ENCODE assay signal across 20 cellular contexts in genomic region chr17:28917465-28917864, GRCh38. TPM values are rescaled to one million over a fixed set of nuclear protein-coding genes. Genes with fewer than 3 reads are reported as not detected.
DNase-seq lines count a peak whose midpoint lies in the region; ATAC-seq and TF ChIP-seq lines count a peak whose summit lies in the region.
"Had no signal": no experiment of that assay in that cellular context is flagged by ENCODE, and none has a peak within 500 bp of the region (broad histone marks: within the 10 kb centered on the region; RNA-seq: fewer than 3 reads in every experiment).

No MANE protein-coding gene starts in this region.

- H3K4me2 ChIP-seq in BLaER1 = no peak overlapping the region

- no peak for DNase-seq in CD4-positive, CD25-positive, alpha-beta regulatory T cell
- no peak for DNase-seq in DMS79 (lab: John Stamatoyannopoulos, UW)
- DNase-seq in type B pancreatic cell (ENCODE audit: extremely low spot score, unreplicated experiment) = no peak
- no peak for DNase-seq in effector CD4-positive, alpha-beta T cell
- DNase-seq in T1000 (lab: John Stamatoyannopoulos, UW) = no peak
- DNase-seq: activated CD4-positive, alpha-beta T cell treated with anti-CD3 and anti-CD28 coated beads for 48 hours; activated gamma-delta T cell; NCI-H2081 treated with DMSO at 0.1 percent for 48 hours; NCI-H446; OCI-M1; SHP77; small intestine; stimulated activated CD4-positive, alpha-beta T cell treated with anti-CD3 and anti-CD28 coated beads, Interleukin-2, amount 100 ng/mL, for 48 hours; stimulated activated naive CD8-positive, alpha-beta T cell treated with anti-CD3 and anti-CD28 coated beads, Interleukin-15, Interleukin-2, amounts not matched to agents 100 U/mL and 50 U/mL, for 24 hours; tibial artery had no signal

- peaks cover 11 to 14% (median 11%) of the 10 kb centered on the region in 4 donors for H3K4me1 Mint-ChIP-seq in CD4-positive, CD25-positive, alpha-beta regulatory T cell
- H3K4me1 Mint-ChIP-seq in activated T-helper 17 cell treated with anti-CD3 and anti-CD28 coated beads, Interleukin-2, amount 50 U/mL, for 72 hours = peaks cover 10% of the 10 kb centered on the region
- H3K4me1 Mint-ChIP-seq in type B pancreatic cell (ENCODE audit: unreplicated experiment) = no peaks in the 10 kb centered on the region
- H3K4me1 Mint-ChIP-seq: neural crest cell had no signal

- TF ChIP-seq CTCF in neutrophil (IDR thresholded peaks at IDR 0.05) (no peak), type B pancreatic cell (conservative IDR thresholded peaks at IDR 0.05) (no peak)

- ATAC-seq in CD4-positive, CD25-positive, alpha-beta regulatory T cell (ENCODE audit: low read depth in 2 of 2) = no peak
- no peak for ATAC-seq in activated T-helper 17 cell treated with anti-CD3 and anti-CD28 coated beads, Interleukin-2, amount 50 U/mL, for 72 hours (replicated peaks)
- ATAC-seq: HepG2; stimulated activated naive CD8-positive, alpha-beta T cell treated with anti-CD3 and anti-CD28 coated beads, Interleukin-15, Interleukin-2, amounts not matched to agents 100 U/mL and 50 U/mL, for 24 hours had no signal

- H3K9me3 ChIP-seq in BLaER1 = no peaks in the 10 kb centered on the region
- no peaks in the 10 kb centered on the region for H3K9me3 ChIP-seq in CD4-positive, CD25-positive, alpha-beta regulatory T cell (ENCODE audit: control insufficient read depth in 2 of 2, low read length in 2 of 2)
- H3K9me3 ChIP-seq in neutrophil = no peaks in the 10 kb centered on the region
- H3K9me3 ChIP-seq: tibial artery had no signal

- H3K36me3 Mint-ChIP-seq in CD4-positive, CD25-positive, alpha-beta regulatory T cell = peaks cover 63% of the 10 kb centered on the region
- H3K36me3 Mint-ChIP-seq in activated T-helper 17 cell treated with anti-CD3 and anti-CD28 coated beads, Interleukin-2, amount 50 U/mL, for 72 hours (ENCODE audit: low read depth) = peaks cover 100% of the 10 kb centered on the region
- H3K36me3 Mint-ChIP-seq in type B pancreatic cell = peaks cover 34% of the 10 kb centered on the region

- H4K20me1 ChIP-seq in BLaER1 = peaks cover 58% of the 10 kb centered on the region

- H3K27ac Mint-ChIP-seq in CD4-positive, CD25-positive, alpha-beta regulatory T cell = peak overlapping the region in 2 of 3 donors; percentile 31 to 86
- peak overlapping the region; percentile 62 for H3K27ac Mint-ChIP-seq in activated T-helper 17 cell treated with anti-CD3 and anti-CD28 coated beads, Interleukin-2, amount 50 U/mL, for 72 hours
- no peak overlapping the region for H3K27ac Mint-ChIP-seq in type B pancreatic cell

- H3K9ac ChIP-seq in BLaER1 = 0 out of 2 replicates have a peak overlapping the region, but pooled peaks have one; percentile 41

- no peaks in the 10 kb centered on the region for H3K9me3 Mint-ChIP-seq in CD4-positive, CD25-positive, alpha-beta regulatory T cell
- peaks cover 5% of the 10 kb centered on the region for H3K9me3 Mint-ChIP-seq in activated T-helper 17 cell treated with anti-CD3 and anti-CD28 coated beads, Interleukin-2, amount 50 U/mL, for 72 hours
- no peaks in the 10 kb centered on the region for H3K9me3 Mint-ChIP-seq in type B pancreatic cell
- H3K9me3 Mint-ChIP-seq: neural crest cell had no signal

- H3K4me1 ChIP-seq in BLaER1 (no peaks in the 10 kb centered on the region), neutrophil (ENCODE audit: control insufficient read depth in 1 of 2, insufficient read depth in 1 of 2, low read depth in 1 of 2, low read length in 1 of 2) (no peaks in the 10 kb centered on the region)
- no peaks in the 10 kb centered on the region for H3K4me1 ChIP-seq in CD4-positive, CD25-positive, alpha-beta regulatory T cell (ENCODE audit: control insufficient read depth, insufficient read depth, low read length, poor library complexity, severe bottlenecking)
- H3K4me1 ChIP-seq: tibial artery had no signal

- H3K4me3 Mint-ChIP-seq in CD4-positive, CD25-positive, alpha-beta regulatory T cell = no peak overlapping the region
- H3K4me3 Mint-ChIP-seq in activated T-helper 17 cell treated with anti-CD3 and anti-CD28 coated beads, Interleukin-2, amount 50 U/mL, for 72 hours = no peak overlapping the region
- no peak overlapping the region for H3K4me3 Mint-ChIP-seq in type B pancreatic cell
- H3K4me3 Mint-ChIP-seq: neural crest cell had no signal

- no peaks in the 10 kb centered on the region for H3K27me3 Mint-ChIP-seq in CD4-positive, CD25-positive, alpha-beta regulatory T cell
- no peaks in the 10 kb centered on the region for H3K27me3 Mint-ChIP-seq in activated T-helper 17 cell treated with anti-CD3 and anti-CD28 coated beads, Interleukin-2, amount 50 U/mL, for 72 hours
- no peaks in the 10 kb centered on the region for H3K27me3 Mint-ChIP-seq in type B pancreatic cell

- H3K27ac ChIP-seq in BLaER1 (no peak overlapping the region), neutrophil (peak overlapping the region; percentile 72)
- H3K27ac ChIP-seq in CD4-positive, CD25-positive, alpha-beta regulatory T cell (ENCODE audit: insufficient read depth, low read length, poor library complexity, severe bottlenecking) = peak overlapping the region; percentile 41

- H3K27me3 ChIP-seq in BLaER1 (no peaks in the 10 kb centered on the region), neutrophil (no peaks in the 10 kb centered on the region)
- no peaks in the 10 kb centered on the region for H3K27me3 ChIP-seq in CD4-positive, CD25-positive, alpha-beta regulatory T cell (ENCODE audit: control insufficient read depth, insufficient read depth, low read length)
- H3K27me3 ChIP-seq: tibial artery had no signal

- H3K36me3 ChIP-seq in BLaER1 (peaks cover 100% of the 10 kb centered on the region), neutrophil (peaks cover 95% of the 10 kb centered on the region)
- H3K36me3 ChIP-seq in CD4-positive, CD25-positive, alpha-beta regulatory T cell (ENCODE audit: control insufficient read depth, insufficient read depth, low read length) = peaks cover 92% of the 10 kb centered on the region

- H3K4me3 ChIP-seq in BLaER1 (no peak overlapping the region), neutrophil (ENCODE audit: low read depth in 1 of 2, low read length in 1 of 2) (no peak overlapping the region)
- no peak overlapping the region for H3K4me3 ChIP-seq in CD4-positive, CD25-positive, alpha-beta regulatory T cell (ENCODE audit: low read depth, low read length)
- H3K4me3 ChIP-seq: tibial artery had no signal

RNA-seq across cellular contexts. Expression of gene DHRS13, which starts 14.6 kb away (rescaled TPM):
- total RNA-seq in CD4-positive, CD25-positive, alpha-beta regulatory T cell = 21.1 TPM
- 10 to 100 TPM; 15.0 to 21.1 (median 17.7) TPM for polyA plus RNA-seq in CD4-positive, CD25-positive, alpha-beta regulatory T cell
- total RNA-seq in activated T-helper 17 cell treated with anti-CD3 and anti-CD28 coated beads, Interleukin-2, amount 50 U/mL, for 72 hours = 10 to 100 TPM; 24.9 to 82.1 TPM
- total RNA-seq in type B pancreatic cell (ENCODE audit: low replicate concordance) = 19.3 and 20.4 TPM in 2 replicates

RNA-seq across cellular contexts. Expression of gene FLOT2, which starts 19.9 kb away (rescaled TPM):
- total RNA-seq in CD4-positive, CD25-positive, alpha-beta regulatory T cell = 167 TPM
- polyA plus RNA-seq in CD4-positive, CD25-positive, alpha-beta regulatory T cell = 100 to 1,000 TPM; 268 to 345 (median 303) TPM
- 100 to 1,000 TPM in 1 of 2 donors, 10 to 100 TPM in 1; 85.8 to 113 TPM for total RNA-seq in activated T-helper 17 cell treated with anti-CD3 and anti-CD28 coated beads, Interleukin-2, amount 50 U/mL, for 72 hours
- total RNA-seq in type B pancreatic cell (ENCODE audit: low replicate concordance) = 73.1 and 90.6 TPM in 2 replicates

RNA-seq across cellular contexts. Expression of gene PHF12, which starts 33.9 kb away (rescaled TPM):
- total RNA-seq in CD4-positive, CD25-positive, alpha-beta regulatory T cell = 200 TPM
- 1 to 10 TPM; 5.4 to 8.4 (median 5.8) TPM for polyA plus RNA-seq in CD4-positive, CD25-positive, alpha-beta regulatory T cell
- total RNA-seq in activated T-helper 17 cell treated with anti-CD3 and anti-CD28 coated beads, Interleukin-2, amount 50 U/mL, for 72 hours = 10 to 100 TPM; 56.9 to 60.2 TPM
- 47.8 and 58.0 TPM in 2 replicates for total RNA-seq in type B pancreatic cell (ENCODE audit: low replicate concordance)
